Comparison of ENCODE assay signal across 26 cellular contexts in the genomic region with DNA sequence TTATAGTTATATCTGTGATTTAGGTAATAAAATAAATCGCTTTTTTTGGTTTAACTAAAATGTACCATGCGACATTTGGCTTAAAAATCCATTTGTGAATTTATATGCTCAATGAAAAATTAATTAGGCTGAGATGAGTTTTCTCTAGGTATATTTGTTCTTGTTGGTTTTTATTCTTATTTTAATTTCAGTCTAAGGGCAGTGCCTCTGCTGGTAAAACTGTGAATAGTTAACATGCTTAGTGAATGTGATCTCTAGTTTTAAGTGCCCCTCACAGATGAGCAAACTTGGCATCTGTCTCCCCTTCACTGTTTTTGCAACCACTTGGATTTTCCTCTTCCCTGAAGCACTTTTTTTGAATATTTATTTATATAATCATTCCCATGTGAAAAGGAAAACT.
"Had no signal": no experiment of that assay in that cellular context is flagged by ENCODE, and none has a peak within 500 bp of the region (broad histone marks: within the 10 kb centered on the region; RNA-seq: fewer than 3 reads in every experiment).

No MANE protein-coding gene starts in this region.

- H3K27me3 Mint-ChIP-seq: activated CD8-positive, alpha-beta memory T cell treated with anti-CD3 and anti-CD28 coated beads, Interleukin-2, amount 10 ng/mL, durations not matched to agents 7 days and 5 days; central memory CD8-positive, alpha-beta T cell; natural killer cell treated with Interleukin-12 subunit alpha and Interleukin-12 subunit beta and Interleukin-15 and Interleukin-18, amount 100 ng/mL, for 72 hours; stimulated activated naive CD8-positive, alpha-beta T cell treated with anti-CD3 and anti-CD28 coated beads, Interleukin-15, amount 100 ng/mL, for 72 hours; T-helper 17 cell; type B pancreatic cell had no signal

- H3K4me1 ChIP-seq: gastrocnemius medialis, left ventricle myocardium inferior, vagina had no signal

- H3K4me3 Mint-ChIP-seq: activated CD8-positive, alpha-beta memory T cell treated with anti-CD3 and anti-CD28 coated beads, Interleukin-2, amount 10 ng/mL, durations not matched to agents 7 days and 5 days; activated CD8-positive, alpha-beta T cell treated with anti-CD3 and anti-CD28 coated beads, Interleukin-2, amount 10 ng/mL, durations not matched to agents 7 days and 5 days; activated T-cell treated with anti-CD3 and anti-CD28 coated beads, Interleukin-2, amount 50 U/mL, for 72 hours; central memory CD8-positive, alpha-beta T cell; natural killer cell treated with Interleukin-12 subunit alpha and Interleukin-12 subunit beta and Interleukin-15 and Interleukin-18, amount 100 ng/mL, for 72 hours; stimulated activated effector memory CD8-positive, alpha-beta T cell treated with anti-CD3 and anti-CD28 coated beads, Interleukin-12 subunit alpha, Interleukin-12 subunit beta, amount 100 ng/mL, for 72 hours; stimulated activated naive CD8-positive, alpha-beta T cell treated with anti-CD3 and anti-CD28 coated beads, Interleukin-15, amount 100 ng/mL, for 72 hours; T-helper 17 cell; type B pancreatic cell had no signal

- H3K36me3 ChIP-seq: gastrocnemius medialis, left ventricle myocardium inferior, vagina had no signal

- DNase-seq: activated CD8-positive, alpha-beta memory T cell treated with anti-CD3 and anti-CD28 coated beads, Interleukin-2, amount 10 ng/mL, durations not matched to agents 7 days and 5 days; activated CD8-positive, alpha-beta T cell treated with anti-CD3 and anti-CD28 coated beads, Interleukin-2, amount 10 ng/mL, durations not matched to agents 7 days and 5 days; activated naive CD4-positive, alpha-beta T cell; activated T-cell treated with anti-CD3 and anti-CD28 coated beads, Interleukin-2, amount 50 U/mL, for 72 hours; dermis blood vessel endothelial cell; effector CD4-positive, alpha-beta T cell; gastrocnemius medialis; islet precursor cell; left ventricle myocardium inferior; mucosa of descending colon; stimulated activated CD4-positive, alpha-beta T cell treated with anti-CD3 and anti-CD28 coated beads, Interleukin-12 subunit alpha, Interleukin-12 subunit beta, amount 100 ng/mL, for 4 hours; stimulated activated CD4-positive, alpha-beta T cell treated with anti-CD3 and anti-CD28 coated beads, Interleukin-4, amount 100 ng/mL, for 1 hour; stimulated activated naive CD8-positive, alpha-beta T cell treated with anti-CD3 and anti-CD28 coated beads, Interleukin-15, amount 100 ng/mL, for 72 hours; substantia nigra; T-helper 17 cell; T1000 had no signal

- H2AFZ ChIP-seq: hepatocyte had no signal

- H3K79me2 ChIP-seq: hepatocyte had no signal

- H3K4me2 ChIP-seq: hepatocyte had no signal

- H3K27ac Mint-ChIP-seq: activated CD8-positive, alpha-beta memory T cell treated with anti-CD3 and anti-CD28 coated beads, Interleukin-2, amount 10 ng/mL, durations not matched to agents 7 days and 5 days; activated CD8-positive, alpha-beta T cell treated with anti-CD3 and anti-CD28 coated beads, Interleukin-2, amount 10 ng/mL, durations not matched to agents 7 days and 5 days; activated naive CD4-positive, alpha-beta T cell treated with anti-CD3 and anti-CD28 coated beads, Interleukin-2, amount 50 U/mL, for 72 hours; activated T-cell treated with anti-CD3 and anti-CD28 coated beads, Interleukin-2, amount 50 U/mL, for 72 hours; natural killer cell treated with Interleukin-12 subunit alpha and Interleukin-12 subunit beta and Interleukin-15 and Interleukin-18, amount 100 ng/mL, for 72 hours; stimulated activated effector memory CD8-positive, alpha-beta T cell treated with anti-CD3 and anti-CD28 coated beads, Interleukin-12 subunit alpha, Interleukin-12 subunit beta, amount 100 ng/mL, for 72 hours; stimulated activated naive CD8-positive, alpha-beta T cell treated with anti-CD3 and anti-CD28 coated beads, Interleukin-15, amount 100 ng/mL, for 72 hours; T-helper 17 cell; type B pancreatic cell had no signal

- H3K36me3 Mint-ChIP-seq: activated CD8-positive, alpha-beta memory T cell treated with anti-CD3 and anti-CD28 coated beads, Interleukin-2, amount 10 ng/mL, durations not matched to agents 7 days and 5 days; activated naive CD4-positive, alpha-beta T cell treated with anti-CD3 and anti-CD28 coated beads, Interleukin-2, amount 50 U/mL, for 72 hours; natural killer cell treated with Interleukin-12 subunit alpha and Interleukin-12 subunit beta and Interleukin-15 and Interleukin-18, amount 100 ng/mL, for 72 hours; stimulated activated effector memory CD8-positive, alpha-beta T cell treated with anti-CD3 and anti-CD28 coated beads, Interleukin-12 subunit alpha, Interleukin-12 subunit beta, amount 100 ng/mL, for 72 hours; type B pancreatic cell had no signal

- H3K4me3 ChIP-seq: hepatocyte, left ventricle myocardium inferior, lung, mucosa of descending colon, skin epidermis, vagina had no signal

- H3K27ac ChIP-seq: hepatocyte, left ventricle myocardium inferior, skin epidermis, vagina had no signal

- H3K9me3 Mint-ChIP-seq: type B pancreatic cell had no signal

- H3K27me3 ChIP-seq: gastrocnemius medialis, hepatocyte, vagina had no signal

- H3K9me3 ChIP-seq: gastrocnemius medialis, left ventricle myocardium inferior, mucosa of descending colon, vagina had no signal

- H3K4me1 Mint-ChIP-seq: activated CD8-positive, alpha-beta memory T cell treated with anti-CD3 and anti-CD28 coated beads, Interleukin-2, amount 10 ng/mL, durations not matched to agents 7 days and 5 days; central memory CD8-positive, alpha-beta T cell; stimulated activated effector memory CD8-positive, alpha-beta T cell treated with anti-CD3 and anti-CD28 coated beads, Interleukin-12 subunit alpha, Interleukin-12 subunit beta, amount 100 ng/mL, for 72 hours; stimulated activated naive CD8-positive, alpha-beta T cell treated with anti-CD3 and anti-CD28 coated beads, Interleukin-15, amount 100 ng/mL, for 72 hours; T-helper 17 cell had no signal

- ATAC-seq: activated CD8-positive, alpha-beta memory T cell treated with anti-CD3 and anti-CD28 coated beads, Interleukin-2, amount 10 ng/mL, durations not matched to agents 7 days and 5 days; activated CD8-positive, alpha-beta T cell treated with anti-CD3 and anti-CD28 coated beads, Interleukin-2, amount 10 ng/mL, durations not matched to agents 7 days and 5 days; activated naive CD4-positive, alpha-beta T cell treated with anti-CD3 and anti-CD28 coated beads, Interleukin-2, amount 50 U/mL, for 72 hours; activated T-cell treated with anti-CD3 and anti-CD28 coated beads, Interleukin-2, amount 50 U/mL, for 72 hours; mucosa of descending colon; natural killer cell treated with Interleukin-12 subunit alpha and Interleukin-12 subunit beta and Interleukin-15 and Interleukin-18, amount 100 ng/mL, for 72 hours; sciatic nerve; stimulated activated effector memory CD8-positive, alpha-beta T cell treated with anti-CD3 and anti-CD28 coated beads, Interleukin-12 subunit alpha, Interleukin-12 subunit beta, amount 100 ng/mL, for 72 hours; stimulated activated naive CD8-positive, alpha-beta T cell treated with anti-CD3 and anti-CD28 coated beads, Interleukin-15, amount 100 ng/mL, for 72 hours; T-helper 17 cell had no signal
